ENCODE assay signal across 9 cellular contexts in the genomic region with DNA sequence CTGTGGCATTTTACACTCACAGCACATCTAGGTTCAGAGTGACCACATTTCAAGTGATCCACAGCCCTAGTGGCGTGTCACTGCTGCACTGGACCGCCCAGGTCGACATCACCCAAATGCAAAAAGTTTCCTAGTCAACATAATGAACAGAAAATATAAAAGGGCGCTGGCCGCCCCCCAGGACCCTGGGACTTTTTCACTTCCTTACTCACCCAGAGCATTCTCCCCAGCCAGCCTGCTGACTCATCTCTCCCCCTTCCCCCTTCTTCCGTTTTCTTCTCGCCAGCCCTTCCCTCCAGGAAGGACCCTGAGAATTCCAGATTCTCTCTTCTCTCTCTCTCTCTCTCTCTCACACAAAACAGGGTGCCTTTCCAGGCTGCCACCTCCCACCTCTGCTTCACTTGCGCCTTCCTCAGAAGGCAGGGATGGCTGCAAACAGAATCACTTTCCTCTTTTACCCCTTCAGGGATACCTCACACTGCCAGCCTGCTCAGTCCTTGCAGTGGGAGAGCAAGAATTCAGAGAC. TPM values are rescaled to one million over a fixed set of nuclear protein-coding genes. Genes with fewer than 3 reads are reported as not detected.
DNase-seq lines count a peak whose midpoint lies in the region; ATAC-seq, FAIRE-seq and TF ChIP-seq lines count a peak whose summit lies in the region.
"Had no signal": no experiment of that assay in that cellular context is flagged by ENCODE, and none has a peak within 500 bp of the region (broad histone marks: within the 10 kb centered on the region; RNA-seq: fewer than 3 reads in every experiment).

No MANE protein-coding gene starts in this region.

- CTCF ChIA-PET in A549 (lab: Yijun Ruan, JAX): interaction anchor here (0.6 kb wide), 1 partner anchor 184 kb away, joined by 3 read pairs; no protein-coding TSS in a partner anchor

- TF ChIP-seq RAD21 in A549 (conservative IDR thresholded peaks at IDR 0.05 in 1 of 2, IDR thresholded peaks at IDR 0.05 in 1 of 2): 0 out of 5 replicates have a peak, but pooled peaks have one; percentile 8 to 10

- WGBS in A549 (ENCODE audit: missing lambda C conversion rate): 4% methylated on average over 8 of the region's 8 CpGs

- peak; percentile 20; the same call in 1 of the 2 replicates for TF ChIP-seq POLR2A in A549 (IDR thresholded peaks at IDR 0.05; ENCODE audit: low read length)

- H3K4me1 ChIP-seq in A549 (peaks cover 20% of the 10 kb centered on the region), tibial artery (no peaks in the 10 kb centered on the region)

- H3K4me2 ChIP-seq in A549: peak overlapping the region; percentile 65

- ATAC-seq in A549: peak; percentile 90 to 93

- peak overlapping the region; percentile 75 to 88 for H3K27ac ChIP-seq in A549
- H3K27ac ChIP-seq in SK-N-MC: peak overlapping the region; percentile 95
- no peak overlapping the region for H3K27ac ChIP-seq in tibial artery

- intact Hi-C loops in tibial artery (cut with DNase I; ENCODE audit: low total_unique reads): no loop called here

- H3K4me3 ChIP-seq in A549 (no peak overlapping the region), SK-N-MC (peak overlapping the region; percentile 60), tibial artery (no peak overlapping the region)

- H3K27me3 ChIP-seq in tibial artery: no peaks in the 10 kb centered on the region

- POLR2A ChIA-PET in A549 (lab: Yijun Ruan, JAX): interaction anchor here (0.7 kb wide), 1 partner anchor 62 kb away, joined by 9 read pairs; no protein-coding TSS in a partner anchor

- H3K36me3 ChIP-seq in SK-N-MC (ENCODE audit: insufficient read depth, low read length): no peaks in the 10 kb centered on the region
- no peaks in the 10 kb centered on the region for H3K36me3 ChIP-seq in tibial artery

- peak overlapping the region; percentile 64 for H3K9ac ChIP-seq in SK-N-MC (ENCODE audit: insufficient read length)

- H3K9me3 ChIP-seq in A549 (no peaks in the 10 kb centered on the region), SK-N-MC (ENCODE audit: low read depth, low read length) (no peaks in the 10 kb centered on the region), tibial artery (no peaks in the 10 kb centered on the region)

- TF ChIP-seq CTCF in A549 (IDR thresholded peaks at IDR 0.05): no peak
- TF ChIP-seq CTCF in GM20000 (IDR thresholded peaks at IDR 0.05; ENCODE audit: extremely low read depth, missing control alignments): no peak
- TF ChIP-seq CTCF in tibial artery (IDR thresholded peaks at IDR 0.05): no peak

- peak in 1 of 2 experiments; percentile 34; a peak in 1 of 5 replicates for TF ChIP-seq EP300 in A549 (IDR thresholded peaks at IDR 0.05)

- DNase-seq in A549 (ENCODE audit: low read depth in 1 of 2, low spot score in 1 of 2) (peak; percentile 87 to 92), GM20000 (ENCODE audit: low spot score) (peak; percentile 65), SK-N-MC (ENCODE audit: low read depth, low spot score) (no peak), hepatic stellate cell (ENCODE audit: low spot score) (peak; percentile 81), tibial artery (no peak), NCI-H345 (lab: John Stamatoyannopoulos, UW) (no peak), NCI-H1105 treated with DMSO at 0.1 percent for 48 hours (lab: John Stamatoyannopoulos, UW) (no peak)
- no peak for DNase-seq in stimulated activated naive CD4-positive, alpha-beta T cell (lab: John Stamatoyannopoulos, UW)
- DNase-seq: naive B cell had no signal

- peak; percentile 51 for FAIRE-seq in A549 (lab: Jason Lieb, UNC)

TF ChIP-seq in A549, 52 proteins besides CTCF, POLR2A, EP300 and RAD21 (continues in another document):
- TF ChIP-seq MAFK (IDR thresholded peaks at IDR 0.05; ENCODE audit: partially characterized antibody) (peak; percentile 84), SREBF2 (IDR thresholded peaks at IDR 0.05) (no peak), TFCP2L1 (CRISPR knock-in tag; IDR thresholded peaks at IDR 0.05) (no peak), GATA3 (IDR thresholded peaks at IDR 0.05; ENCODE audit: borderline replicate concordance) (no peak; the same call in 1 of the 2 replicates), JUN (IDR thresholded peaks at IDR 0.05) (peak; percentile 45 to 70; a peak in 2 of 5 replicates), POLR2AphosphoS2 (conservative IDR thresholded peaks at IDR 0.05; ENCODE audit: low read length) (no peak), FOSB (CRISPR knock-in tag; IDR thresholded peaks at IDR 0.05) (no peak), CBX2 (IDR thresholded peaks at IDR 0.05; ENCODE audit: borderline replicate concordance, low read depth) (no peak), RNF2 (IDR thresholded peaks at IDR 0.05; ENCODE audit: borderline replicate concordance, low read depth) (no peak), CHD2 (IDR thresholded peaks at IDR 0.05; ENCODE audit: low read length, partially characterized antibody) (peak; percentile 31), FOSL2 (IDR thresholded peaks at IDR 0.05) (peak; percentile 89), FOSL2 (CRISPR knock-in tag; IDR thresholded peaks at IDR 0.05) (peak; percentile 95), ZFP36 (IDR thresholded peaks at IDR 0.05; ENCODE audit: borderline replicate concordance, partially characterized antibody) (peak; percentile 41), ZC3H11A (IDR thresholded peaks at IDR 0.05) (no peak), MAZ (IDR thresholded peaks at IDR 0.05; ENCODE audit: borderline replicate concordance, low read depth, low read length) (no peak), HOXB5 (CRISPR knock-in tag; IDR thresholded peaks at IDR 0.05) (no peak), SMC3 (IDR thresholded peaks at IDR 0.05) (0 out of 3 replicates have a peak, but pooled peaks have one; percentile 8), JUNB (IDR thresholded peaks at IDR 0.05) (peak; percentile 37), MYC (IDR thresholded peaks at IDR 0.05; ENCODE audit: borderline replicate concordance, low read length) (no peak), HOXA7 (CRISPR knock-in tag; IDR thresholded peaks at IDR 0.05) (no peak), HOXB13 (CRISPR knock-in tag; IDR thresholded peaks at IDR 0.05; ENCODE audit: low read depth) (no peak), CBX8 (IDR thresholded peaks at IDR 0.05) (no peak), RFX5 (IDR thresholded peaks at IDR 0.05) (no peak), TP53 (CRISPR knock-in tag; IDR thresholded peaks at IDR 0.05) (no peak), EHMT2 (IDR thresholded peaks at IDR 0.05; ENCODE audit: low read depth) (no peak), KDM5A (IDR thresholded peaks at IDR 0.05) (no peak)
- TF ChIP-seq, protein P1, sequence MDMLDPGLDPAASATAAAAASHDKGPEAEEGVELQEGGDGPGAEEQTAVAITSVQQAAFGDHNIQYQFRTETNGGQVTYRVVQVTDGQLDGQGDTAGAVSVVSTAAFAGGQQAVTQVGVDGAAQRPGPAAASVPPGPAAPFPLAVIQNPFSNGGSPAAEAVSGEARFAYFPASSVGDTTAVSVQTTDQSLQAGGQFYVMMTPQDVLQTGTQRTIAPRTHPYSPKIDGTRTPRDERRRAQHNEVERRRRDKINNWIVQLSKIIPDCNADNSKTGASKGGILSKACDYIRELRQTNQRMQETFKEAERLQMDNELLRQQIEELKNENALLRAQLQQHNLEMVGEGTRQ (IDR thresholded peaks at IDR 0.05): no peak
- TF ChIP-seq, protein P2, sequence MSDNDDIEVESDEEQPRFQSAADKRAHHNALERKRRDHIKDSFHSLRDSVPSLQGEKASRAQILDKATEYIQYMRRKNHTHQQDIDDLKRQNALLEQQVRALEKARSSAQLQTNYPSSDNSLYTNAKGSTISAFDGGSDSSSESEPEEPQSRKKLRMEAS (IDR thresholded peaks at IDR 0.05): no peak; the same call in 1 of the 2 replicates
- TF ChIP-seq, protein P3, sequence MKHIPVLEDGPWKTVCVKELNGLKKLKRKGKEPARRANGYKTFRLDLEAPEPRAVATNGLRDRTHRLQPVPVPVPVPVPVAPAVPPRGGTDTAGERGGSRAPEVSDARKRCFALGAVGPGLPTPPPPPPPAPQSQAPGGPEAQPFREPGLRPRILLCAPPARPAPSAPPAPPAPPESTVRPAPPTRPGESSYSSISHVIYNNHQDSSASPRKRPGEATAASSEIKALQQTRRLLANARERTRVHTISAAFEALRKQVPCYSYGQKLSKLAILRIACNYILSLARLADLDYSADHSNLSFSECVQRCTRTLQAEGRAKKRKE (CRISPR knock-in tag; IDR thresholded peaks at IDR 0.05; ENCODE audit: low read depth): no peak

RNA-seq across cellular contexts. Expression of a gene that starts 21.0 kb away (rescaled TPM):
- polyA plus RNA-seq in A549 (2011; rRNA removed) (40.0 and 48.1 TPM in 2 replicates), A549 (2017; fragmentation: RNase III; extraction: RNeasy Plus Mini Kit Qiagen cat#74134 plus additional on column Dnase treatment) (82.1 to 87.0 TPM (median 84.2 TPM) in 3 replicates)
- 64.4 and 73.9 TPM in 2 replicates for polyA plus RNA-seq in A549 (2012; cell fraction: cytosol; rRNA removed)
- 93.3 and 105 TPM in 2 replicates for polyA plus RNA-seq in A549 (2012; cell fraction: nucleus; rRNA removed)
- polyA minus RNA-seq in A549 (2011; rRNA and poly(A)+ RNA removed): 28.1 and 30.0 TPM in 2 replicates

RNA-seq across cellular contexts. Expression of a gene that starts 30.6 kb away (rescaled TPM):
- polyA plus RNA-seq in A549 (2011; rRNA removed): 1.9 and 2.2 TPM in 2 replicates
- polyA plus RNA-seq in A549 (2012; cell fraction: cytosol; rRNA removed): 1.5 and 1.9 TPM in 2 replicates
- polyA plus RNA-seq in A549 (2012; cell fraction: nucleus; rRNA removed): 12.5 and 14.5 TPM in 2 replicates
- 1.3 to 1.4 TPM (median 1.3 TPM) in 3 replicates for polyA plus RNA-seq in A549 (2017; fragmentation: RNase III; extraction: RNeasy Plus Mini Kit Qiagen cat#74134 plus additional on column Dnase treatment)
- polyA minus RNA-seq in A549 (2011; rRNA and poly(A)+ RNA removed): 1.9 and 2.4 TPM in 2 replicates

RNA-seq across cellular contexts. Expression of a gene that starts 31.3 kb away (rescaled TPM):
- polyA plus RNA-seq in A549 (2011; rRNA removed) (2.6 and 3.4 TPM in 2 replicates), A549 (2017; fragmentation: RNase III; extraction: RNeasy Plus Mini Kit Qiagen cat#74134 plus additional on column Dnase treatment) (5.8 to 6.8 TPM (median 6.3 TPM) in 3 replicates)
- 4.9 and 6.7 TPM in 2 replicates for polyA plus RNA-seq in A549 (2012; cell fraction: cytosol; rRNA removed)
- polyA plus RNA-seq in A549 (2012; cell fraction: nucleus; rRNA removed): 17.0 and 20.5 TPM in 2 replicates
- polyA minus RNA-seq in A549 (2011; rRNA and poly(A)+ RNA removed): 5.4 and 8.1 TPM in 2 replicates

RNA-seq across cellular contexts. Expression of a gene that starts 33.4 kb away (rescaled TPM):
- 200 and 270 TPM in 2 replicates for polyA plus RNA-seq in A549 (2011; rRNA removed)
- 203 and 269 TPM in 2 replicates for polyA plus RNA-seq in A549 (2012; cell fraction: cytosol; rRNA removed)
- 238 and 248 TPM in 2 replicates for polyA plus RNA-seq in A549 (2012; cell fraction: nucleus; rRNA removed)
- polyA plus RNA-seq in A549 (2017; fragmentation: RNase III; extraction: RNeasy Plus Mini Kit Qiagen cat#74134 plus additional on column Dnase treatment): 280 to 318 TPM (median 302 TPM) in 3 replicates
- 222 and 240 TPM in 2 replicates for polyA minus RNA-seq in A549 (2011; rRNA and poly(A)+ RNA removed)

RNA-seq across cellular contexts. Expression of a gene that starts 44.4 kb away (rescaled TPM):
- polyA plus RNA-seq in A549 (2011; rRNA removed): 33.4 and 36.9 TPM in 2 replicates
- polyA plus RNA-seq in A549 (2012; cell fraction: cytosol; rRNA removed): 48.4 and 61.1 TPM in 2 replicates
- polyA plus RNA-seq in A549 (2012; cell fraction: nucleus; rRNA removed): 158 and 205 TPM in 2 replicates
- 42.3 to 55.4 TPM (median 50.5 TPM) in 3 replicates for polyA plus RNA-seq in A549 (2017; fragmentation: RNase III; extraction: RNeasy Plus Mini Kit Qiagen cat#74134 plus additional on column Dnase treatment)
- 49.4 and 52.6 TPM in 2 replicates for polyA minus RNA-seq in A549 (2011; rRNA and poly(A)+ RNA removed)

Comparison
In these comparisons a context has a peak if more than half of its experiments do, and no peak if none do; other contexts are left out.
1. DNase-seq: peak in A549 (2 of 2), GM20000 (single experiment) and hepatic stellate cell (single experiment); none in SK-N-MC (single experiment), tibial artery (0 of 2), NCI-H345 (single experiment), stimulated activated naive CD4-positive, alpha-beta T cell (0 of 6) and NCI-H1105 treated with DMSO at 0.1 percent for 48 hours (single experiment).
2. H3K27ac ChIP-seq: peak in A549 (2 of 2) and SK-N-MC (single experiment); none in tibial artery (0 of 2).